8 cellular contexts compared by ENCODE assay signal in genomic region chr7:101216860-101217387, GRCh38. TPM values are rescaled to one million over a fixed set of nuclear protein-coding genes. Genes with fewer than 3 reads are reported as not detected.
A peak's percentile ranks its signal among the peaks of the same experiment; 100 is the strongest.
DNase-seq lines count a peak whose midpoint lies in the region; ATAC-seq and TF ChIP-seq lines count a peak whose summit lies in the region.

No MANE protein-coding gene starts in this region.

- in situ Hi-C loops in astrocyte of the spinal cord (cut with HindIII; ENCODE audit: low sequenced_read_pairs): no loop called here

- H3K4me1 ChIP-seq in BE2C (peaks cover 3% of the 10 kb centered on the region; the same call in 1 of the 2 replicates), liver (ENCODE audit: control insufficient read depth in 4 of 4, insufficient read depth in 4 of 4, low read length in 3 of 4) (peaks cover 20 to 43% (median 37%) of the 10 kb centered on the region in 4 donors), thyroid gland (peaks cover 19 to 30% of the 10 kb centered on the region in 2 donors)

- H3K9me3 ChIP-seq in BE2C (no peaks in the 10 kb centered on the region), liver (ENCODE audit: control insufficient read depth in 4 of 4, low read length in 3 of 4) (no peaks in the 10 kb centered on the region), thyroid gland (no peaks in the 10 kb centered on the region)

- H3K4me3 ChIP-seq in BE2C (ENCODE audit: low read depth, low read length): peak overlapping the region; percentile 85
- H3K4me3 ChIP-seq in astrocyte of the spinal cord (ENCODE audit: low read depth, low read length): peak overlapping the region; percentile 73
- H3K4me3 ChIP-seq in liver (ENCODE audit: low read depth in 1 of 3, low read length in 3 of 3): peak overlapping the region; percentile 71 to 95 (median 73)
- H3K4me3 ChIP-seq in thyroid gland (replicated peaks in 1 of 3): peak overlapping the region; percentile 80 to 86 (median 86)

- TF ChIP-seq CTCF in BE2C (IDR thresholded peaks at IDR 0.05; ENCODE audit: low read depth, low read length) (peak; percentile 19; the same call in 1 of the 2 replicates), astrocyte of the spinal cord (IDR thresholded peaks at IDR 0.05; ENCODE audit: low read depth, low read length) (no peak), liver (IDR thresholded peaks at IDR 0.05; ENCODE audit: low read depth, low read length, missing input control) (no peak), thyroid gland (IDR thresholded peaks at IDR 0.05) (no peak)

- WGBS in liver: 2% methylated on average over 34 of the region's 34 CpGs
- 0% methylated on average over 6 of the region's 34 CpGs for WGBS in thyroid gland, 2 donors

- no peak for TF ChIP-seq POLR2A in thyroid gland (IDR thresholded peaks at IDR 0.05)

- H3K27me3 ChIP-seq in BE2C: no peaks in the 10 kb centered on the region
- no peaks in the 10 kb centered on the region for H3K27me3 ChIP-seq in liver (ENCODE audit: control insufficient read depth in 4 of 4, insufficient read depth in 4 of 4, low read length in 3 of 4)
- no peaks in the 10 kb centered on the region for H3K27me3 ChIP-seq in thyroid gland

- H3K27ac ChIP-seq in liver (ENCODE audit: low read depth in 1 of 2, low read length in 2 of 2): peak overlapping the region; percentile 96 to 99
- peak overlapping the region; percentile 89 to 96 (median 93) for H3K27ac ChIP-seq in thyroid gland

- no peak for TF ChIP-seq RAD21 in liver (IDR thresholded peaks at IDR 0.05)

- no peak for DNase-seq in BE2C
- no peak for DNase-seq in astrocyte of the spinal cord (ENCODE audit: low read depth, low spot score)
- DNase-seq in thyroid gland: no peak
- DNase-seq in activated gamma-delta T cell treated with Interleukin-2 at 50 U/mL for 16 hours: no peak
- DNase-seq in OCI-M2 (lab: John Stamatoyannopoulos, UW; ENCODE audit: unreplicated experiment): no peak

- H3K36me3 ChIP-seq in BE2C: peaks cover 11% of the 10 kb centered on the region; the same call in 1 of the 2 replicates
- peaks cover 0 to 10% (median 3%) of the 10 kb centered on the region in 4 donors for H3K36me3 ChIP-seq in liver (ENCODE audit: control insufficient read depth in 4 of 4, insufficient read depth in 3 of 4, low read depth in 1 of 4, low read length in 3 of 4)
- peaks cover 10 to 14% of the 10 kb centered on the region in 2 donors for H3K36me3 ChIP-seq in thyroid gland

- intact Hi-C loops in thyroid gland (cut with DNase I): no loop called here

- peak; percentile 12 for ATAC-seq in GM19395 (IDR thresholded peaks at IDR 0.05; ENCODE audit: unreplicated experiment)
- peak; percentile 20 for ATAC-seq in HG03571 (IDR thresholded peaks at IDR 0.05; ENCODE audit: unreplicated experiment)

- peak overlapping the region; percentile 59 to 76 for H3K9ac ChIP-seq in liver (ENCODE audit: low read depth in 1 of 2, low read length in 2 of 2)

TF ChIP-seq in liver, 16 proteins besides CTCF, POLR2A, EP300 and RAD21:
- no peak for TF ChIP-seq SP1 (IDR thresholded peaks at IDR 0.05)
- TF ChIP-seq HNF4G (IDR thresholded peaks at IDR 0.05): no peak
- no peak for TF ChIP-seq YY1 (IDR thresholded peaks at IDR 0.05)
- no peak for TF ChIP-seq FOXA2 (IDR thresholded peaks at IDR 0.05)
- TF ChIP-seq JUND (IDR thresholded peaks at IDR 0.05): no peak
TF ChIP-seq in liver: peak in this region for 0.

RNA-seq across cellular contexts. Expression of gene PLOD3, which starts 0.5 kb away (rescaled TPM):
- 143 TPM for polyA plus RNA-seq in BE2C (2012; ENCODE audit: insufficient read depth, insufficient read length, low read depth)
- total RNA-seq in liver (10 to 100 TPM; 19.4 to 32.1 TPM), thyroid gland (10 to 100 TPM; 30.0 to 42.5 (median 32.7) TPM)
- polyA plus RNA-seq in liver: 10 to 100 TPM; 23.2 to 42.9 TPM

RNA-seq across cellular contexts. Expression of gene ZNHIT1, which starts 1.0 kb away (rescaled TPM):
- 135 TPM for polyA plus RNA-seq in BE2C (2012; ENCODE audit: insufficient read depth, insufficient read length, low read depth)
- total RNA-seq in liver (10 to 100 TPM; 52.7 to 74.9 TPM), thyroid gland (100 to 1,000 TPM in 2 of 4 donors, 10 to 100 TPM in 2; 71.5 to 141 (median 107) TPM)
- 100 to 1,000 TPM; 110 to 149 TPM for polyA plus RNA-seq in liver

RNA-seq across cellular contexts. Expression of gene MOGAT3, which starts 16.1 kb away (rescaled TPM):
- polyA plus RNA-seq in BE2C (2012; ENCODE audit: insufficient read depth, insufficient read length, low read depth): not detected
- total RNA-seq in liver: 1 to 10 TPM; 1.8 to 4.2 TPM
- polyA plus RNA-seq in liver: 1 to 10 TPM; 3.3 to 7.9 TPM
- total RNA-seq in thyroid gland: not detected

RNA-seq across cellular contexts. Expression of gene CLDN15, which starts 20.7 kb away (rescaled TPM):
- polyA plus RNA-seq in BE2C (2012; ENCODE audit: insufficient read depth, insufficient read length, low read depth): 48.0 TPM
- 10 to 100 TPM in 1 of 2 donors, 1 to 10 TPM in 1; 5.2 to 12.4 TPM for total RNA-seq in liver
- 1 to 10 TPM; 3.7 to 4.0 TPM for polyA plus RNA-seq in liver
- 1 to 10 TPM; 5.1 to 6.6 (median 5.8) TPM for total RNA-seq in thyroid gland

RNA-seq across cellular contexts. Expression of gene FIS1, which starts 28.0 kb away (rescaled TPM):
- polyA plus RNA-seq in BE2C (2012; ENCODE audit: insufficient read depth, insufficient read length, low read depth): 371 TPM
- 100 to 1,000 TPM; 112 to 133 TPM for total RNA-seq in liver
- polyA plus RNA-seq in liver: 100 to 1,000 TPM; 177 to 192 TPM
- 100 to 1,000 TPM; 157 to 361 (median 297) TPM for total RNA-seq in thyroid gland
